ENCODE assay signal across 12 cellular contexts in genomic region chr1:2494323-2494693, GRCh38. TPM values are rescaled to one million over a fixed set of nuclear protein-coding genes. Genes with fewer than 3 reads are reported as not detected.
A peak's percentile ranks its signal among the peaks of the same experiment; 100 is the strongest.
DNase-seq lines count a peak whose midpoint lies in the region; ATAC-seq and TF ChIP-seq lines count a peak whose summit lies in the region.
"Had no signal": no experiment of that assay in that cellular context is flagged by ENCODE, and none has a peak within 500 bp of the region (broad histone marks: within the 10 kb centered on the region; RNA-seq: fewer than 3 reads in every experiment).

No MANE protein-coding gene starts in this region.

- peaks cover 0 to 63% of the 10 kb centered on the region in 2 donors for H3K27me3 ChIP-seq in left lung
- H3K27me3 ChIP-seq in right atrium auricular region, result no peaks in the 10 kb centered on the region

- no peaks in the 10 kb centered on the region for H3K36me3 ChIP-seq in left lung
- no peaks in the 10 kb centered on the region for H3K36me3 ChIP-seq in right atrium auricular region

- no peak overlapping the region for H3K4me3 ChIP-seq in left lung
- no peak overlapping the region for H3K4me3 ChIP-seq in right atrium auricular region
- H3K4me3 ChIP-seq: spleen had no signal

- H3K9me3 ChIP-seq in left lung (peaks cover 0 to 3% of the 10 kb centered on the region in 2 donors), T-helper 17 cell (ENCODE audit: control insufficient read depth, low read length, poor library complexity, severe bottlenecking) (no peaks in the 10 kb centered on the region), right atrium auricular region (no peaks in the 10 kb centered on the region)

- no peak for ATAC-seq in activated T-helper 17 cell treated with anti-CD3 and anti-CD28 coated beads, Interleukin-2, amount 50 U/mL, for 72 hours (replicated peaks)
- ATAC-seq in left lung (peak; percentile 58), T-helper 17 cell (no peak)
- ATAC-seq: stimulated activated naive CD8-positive, alpha-beta T cell treated with anti-CD3 and anti-CD28 coated beads, Interleukin-15, Interleukin-2, amounts not matched to agents 100 U/mL and 50 U/mL, for 24 hours had no signal

- peaks cover 13% of the 10 kb centered on the region for H3K4me1 Mint-ChIP-seq in HFFc6 (ENCODE audit: low read depth)
- no peaks in the 10 kb centered on the region for H3K4me1 Mint-ChIP-seq in activated T-helper 17 cell treated with anti-CD3 and anti-CD28 coated beads, Interleukin-2, amount 50 U/mL, for 72 hours
- peaks cover 21% of the 10 kb centered on the region for H3K4me1 Mint-ChIP-seq in T-helper 17 cell
- H3K4me1 Mint-ChIP-seq: CD14-positive monocyte had no signal

- H3K4me1 ChIP-seq in left lung, result no peaks in the 10 kb centered on the region
- H3K4me1 ChIP-seq in right atrium auricular region, result no peaks in the 10 kb centered on the region

- peak; percentile 42 for DNase-seq in AG08395 (ENCODE audit: low spot score)
- peak; percentile 80 for DNase-seq in HFFc6
- DNase-seq in left lung, result no peak
- DNase-seq in OCI-M1 (lab: John Stamatoyannopoulos, UW), result no peak
- no peak for DNase-seq in T-helper 17 cell
- DNase-seq in SIG-M5 treated with dmso at 0.1 percent for 504 hours (lab: John Stamatoyannopoulos, UW; ENCODE audit: unreplicated experiment), result no peak
- no peak for DNase-seq in right atrium auricular region (ENCODE audit: low spot score)
- DNase-seq: NCI-H69; spleen; stimulated activated naive CD8-positive, alpha-beta T cell treated with anti-CD3 and anti-CD28 coated beads, Interleukin-15, Interleukin-2, amounts not matched to agents 100 U/mL and 50 U/mL, for 24 hours had no signal

- H3K27me3 Mint-ChIP-seq in HFFc6 (ENCODE audit: insufficient read depth) (peaks cover 20% of the 10 kb centered on the region), T-helper 17 cell (no peaks in the 10 kb centered on the region)
- no peaks in the 10 kb centered on the region for H3K27me3 Mint-ChIP-seq in activated T-helper 17 cell treated with anti-CD3 and anti-CD28 coated beads, Interleukin-2, amount 50 U/mL, for 72 hours

- H3K4me3 Mint-ChIP-seq in HFFc6, result no peak overlapping the region
- no peak overlapping the region for H3K4me3 Mint-ChIP-seq in activated T-helper 17 cell treated with anti-CD3 and anti-CD28 coated beads, Interleukin-2, amount 50 U/mL, for 72 hours
- no peak overlapping the region for H3K4me3 Mint-ChIP-seq in T-helper 17 cell
- H3K4me3 Mint-ChIP-seq: CD14-positive monocyte had no signal

- H3K36me3 Mint-ChIP-seq in HFFc6 (ENCODE audit: low read depth), result 0 out of 2 replicates have a peak, but pooled peaks cover under 1% of the 10 kb centered on the region
- no peaks in the 10 kb centered on the region for H3K36me3 Mint-ChIP-seq in activated T-helper 17 cell treated with anti-CD3 and anti-CD28 coated beads, Interleukin-2, amount 50 U/mL, for 72 hours (ENCODE audit: low read depth)
- H3K36me3 Mint-ChIP-seq in T-helper 17 cell (ENCODE audit: low read depth), result no peaks in the 10 kb centered on the region
- H3K36me3 Mint-ChIP-seq: CD14-positive monocyte had no signal

- peaks cover 3% of the 10 kb centered on the region; the same call in 1 of the 2 replicates for H3K9me3 Mint-ChIP-seq in HFFc6
- H3K9me3 Mint-ChIP-seq in activated T-helper 17 cell treated with anti-CD3 and anti-CD28 coated beads, Interleukin-2, amount 50 U/mL, for 72 hours, result no peaks in the 10 kb centered on the region

- no peak for TF ChIP-seq CTCF in HFFc6 (IDR thresholded peaks at IDR 0.05)
- TF ChIP-seq CTCF in left lung (IDR thresholded peaks at IDR 0.05), result no peak
- no peak for TF ChIP-seq CTCF in right atrium auricular region (IDR thresholded peaks at IDR 0.05)

- H3K27ac ChIP-seq in left lung (no peak overlapping the region), right atrium auricular region (no peak overlapping the region)
- H3K27ac ChIP-seq: spleen had no signal

- intact Hi-C loops in left lung (cut with DNase I), result no loop called here

- H3K27ac Mint-ChIP-seq in HFFc6 (no peak overlapping the region), T-helper 17 cell (no peak overlapping the region)
- peak overlapping the region; percentile 30 for H3K27ac Mint-ChIP-seq in activated T-helper 17 cell treated with anti-CD3 and anti-CD28 coated beads, Interleukin-2, amount 50 U/mL, for 72 hours

RNA-seq across cellular contexts. Expression of gene PLCH2, which starts 18.2 kb away (rescaled TPM):
- under 1 TPM in 5 of 6 experiments, not detected in 1; 0.09 to 0.34 (median 0.18) TPM for total RNA-seq in HFFc6 (2021; fragmentation: NEBNext Ultra II Directional; extraction: Animal tissue kit (Norgen Biotek cat#: 25700))
- total RNA-seq in activated T-helper 17 cell treated with anti-CD3 and anti-CD28 coated beads, Interleukin-2, amount 50 U/mL, for 72 hours, result 10 to 100 TPM in 1 of 2 donors, 1 to 10 TPM in 1; 3.4 to 28.1 TPM
- total RNA-seq in left lung, result 1 to 10 TPM in 1 of 2 donors, under 1 TPM in 1; 0.67 to 1.3 TPM
- total RNA-seq in T-helper 17 cell, result 10 to 100 TPM; 30.0 to 39.3 TPM
- total RNA-seq in right atrium auricular region, result under 1 TPM in 1 of 2 donors, not detected in 1; 0.12 TPM

RNA-seq across cellular contexts. Expression of gene PANK4, which starts 32.1 kb away (rescaled TPM):
- total RNA-seq in HFFc6 (2021; fragmentation: NEBNext Ultra II Directional; extraction: Animal tissue kit (Norgen Biotek cat#: 25700)), result 10 to 100 TPM; 20.6 to 26.4 (median 24.0) TPM
- 10 to 100 TPM; 41.7 to 54.9 TPM for total RNA-seq in activated T-helper 17 cell treated with anti-CD3 and anti-CD28 coated beads, Interleukin-2, amount 50 U/mL, for 72 hours
- total RNA-seq in left lung, result 10 to 100 TPM; 29.2 to 29.9 TPM
- total RNA-seq in T-helper 17 cell, result 10 to 100 TPM; 47.9 to 53.5 TPM
- total RNA-seq in right atrium auricular region, result 10 to 100 TPM; 27.0 to 41.5 TPM

RNA-seq across cellular contexts. Expression of gene HES5, which starts 35.8 kb away (rescaled TPM):
- total RNA-seq in HFFc6 (2021; fragmentation: NEBNext Ultra II Directional; extraction: Animal tissue kit (Norgen Biotek cat#: 25700)), result under 1 TPM in 5 of 6 experiments, not detected in 1; 0.28 to 0.57 (median 0.36) TPM
- not detected for total RNA-seq in activated T-helper 17 cell treated with anti-CD3 and anti-CD28 coated beads, Interleukin-2, amount 50 U/mL, for 72 hours
- total RNA-seq in left lung (1 to 10 TPM in 1 of 2 donors, under 1 TPM in 1; 0.89 to 1.2 TPM), T-helper 17 cell (not detected), right atrium auricular region (not detected)

Comparison
In these comparisons a context has a peak if more than half of its experiments do, and no peak if none do; other contexts are left out.
1. DNase-seq: peak in AG08395 (single experiment) and HFFc6 (single experiment); none in left lung (0 of 2), OCI-M1 (single experiment), T-helper 17 cell (0 of 3), SIG-M5 treated with dmso at 0.1 percent for 504 hours (single experiment) and right atrium auricular region (single experiment).